31 cellular contexts compared by ENCODE assay signal in genomic region chr18:48792141-48792540, GRCh38.
DNase-seq lines count a peak whose midpoint lies in the region; ATAC-seq and TF ChIP-seq lines count a peak whose summit lies in the region.
"Had no signal": no experiment of that assay in that cellular context is flagged by ENCODE, and none has a peak within 500 bp of the region (broad histone marks: within the 10 kb centered on the region; RNA-seq: fewer than 3 reads in every experiment).

No MANE protein-coding gene starts in this region.

- no peak overlapping the region for H2AK5ac ChIP-seq in mesendoderm (ENCODE audit: low read length)

- H3K36me3 ChIP-seq in Caco-2 (ENCODE audit: control insufficient read depth, insufficient read depth, low read length): no peaks in the 10 kb centered on the region
- H3K36me3 ChIP-seq in adrenal gland (replicated peaks in 1 of 2): no peaks in the 10 kb centered on the region
- no peaks in the 10 kb centered on the region for H3K36me3 ChIP-seq in right atrium auricular region
- no peaks in the 10 kb centered on the region for H3K36me3 ChIP-seq in spleen
- H3K36me3 ChIP-seq in mesendoderm (ENCODE audit: control insufficient read depth, insufficient read depth, low read length): no peaks in the 10 kb centered on the region
- peaks cover 0 to 23% of the 10 kb centered on the region in 2 donors for H3K36me3 ChIP-seq in gastroesophageal sphincter
- H3K36me3 ChIP-seq: BE2C, gastrocnemius medialis, right lobe of liver, thyroid gland had no signal

- H3K4ac ChIP-seq in mesendoderm (ENCODE audit: low read depth, low read length): no peak overlapping the region

- no peaks in the 10 kb centered on the region for H3K27me3 Mint-ChIP-seq in Caco-2 (ENCODE audit: insufficient read depth, unreplicated experiment)
- H3K27me3 Mint-ChIP-seq in stimulated activated naive CD8-positive, alpha-beta T cell treated with anti-CD3 and anti-CD28 coated beads, Interleukin-15, amount 100 ng/mL, for 72 hours: peaks cover 8% of the 10 kb centered on the region

- H3K4me2 ChIP-seq in mesendoderm (ENCODE audit: low read length): no peak overlapping the region
- H3K4me2 ChIP-seq: PC-9 had no signal

- H3K56ac ChIP-seq in mesendoderm (ENCODE audit: low read length): no peak overlapping the region

- no peak overlapping the region for H3K4me3 Mint-ChIP-seq in Caco-2 (ENCODE audit: unreplicated experiment)
- H3K4me3 Mint-ChIP-seq in stimulated activated naive CD8-positive, alpha-beta T cell treated with anti-CD3 and anti-CD28 coated beads, Interleukin-15, amount 100 ng/mL, for 72 hours: no peak overlapping the region

- no peak overlapping the region for H4K5ac ChIP-seq in mesendoderm (ENCODE audit: low read length)

- no peaks in the 10 kb centered on the region for H3K4me1 Mint-ChIP-seq in Caco-2 (ENCODE audit: low read depth, unreplicated experiment)
- peaks cover 12% of the 10 kb centered on the region for H3K4me1 Mint-ChIP-seq in stimulated activated naive CD8-positive, alpha-beta T cell treated with anti-CD3 and anti-CD28 coated beads, Interleukin-15, amount 100 ng/mL, for 72 hours

- H2BK15ac ChIP-seq in mesendoderm (replicated peaks; ENCODE audit: low read depth): no peak overlapping the region

- H3K9ac ChIP-seq in mesendoderm (ENCODE audit: low read length): no peak overlapping the region

- no peak overlapping the region for H3K23ac ChIP-seq in mesendoderm (ENCODE audit: low read length)

- POLR2A ChIA-PET in Caco-2 (lab: Charles Lee): no interaction called here

- no peak for TF ChIP-seq CTCF in Caco-2 (IDR thresholded peaks at IDR 0.05; ENCODE audit: insufficient read depth in 1 of 2, low read depth in 1 of 2, low read length in 1 of 2, severe bottlenecking in 1 of 2, unreplicated experiment in 1 of 2)
- TF ChIP-seq CTCF in adrenal gland (IDR thresholded peaks at IDR 0.05): no peak
- TF ChIP-seq CTCF in right atrium auricular region (IDR thresholded peaks at IDR 0.05): no peak
- no peak for TF ChIP-seq CTCF in spleen (IDR thresholded peaks at IDR 0.05 in 8 of 11, conservative IDR thresholded peaks at IDR 0.05 in 3 of 11)
- no peak for TF ChIP-seq CTCF in gastroesophageal sphincter (IDR thresholded peaks at IDR 0.05)

- H3K9me3 ChIP-seq in Caco-2 (no peaks in the 10 kb centered on the region), adrenal gland (replicated peaks in 1 of 3) (no peaks in the 10 kb centered on the region), right atrium auricular region (no peaks in the 10 kb centered on the region), spleen (no peaks in the 10 kb centered on the region), gastroesophageal sphincter (no peaks in the 10 kb centered on the region)
- H3K9me3 ChIP-seq: BE2C, gastrocnemius medialis, right lobe of liver, thyroid gland had no signal

- no peak overlapping the region for H3K18ac ChIP-seq in mesendoderm (ENCODE audit: low read length)

- no peak for TF ChIP-seq EP300 in gastroesophageal sphincter (IDR thresholded peaks at IDR 0.05)

- DNase-seq in Caco-2 (no peak), adrenal gland (peak in 4 of 7 donors; percentile 0 to 36 (median 5)), right atrium auricular region (ENCODE audit: low spot score) (peak; percentile 50), spleen (peak; percentile 41), inferior parietal cortex (ENCODE audit: extremely low spot score) (no peak), mesendoderm (no peak)
- no peak for DNase-seq in stimulated activated naive CD8-positive, alpha-beta T cell treated with anti-CD3 and anti-CD28 coated beads, Interleukin-15, amount 100 ng/mL, for 72 hours
- DNase-seq: ACHN; activated CD4-positive, alpha-beta T cell treated with anti-CD3 and anti-CD28 coated beads for 48 hours; activated T-cell treated with anti-CD3 and anti-CD28 coated beads, Interleukin-2, amount 50 U/mL, for 48 hours; anterior cingulate cortex; BE2C; caudate nucleus; DMS79; GDM1; H7; IMR-90; NCI-H1694 treated with DMSO at 0.1 percent for 48 hours; NCI-H526; NK-92 treated with Interleukin-12 subunit alpha and Interleukin-12 subunit beta, amount 100 ng/mL, for 24 hours; PC-9; stimulated activated CD4-positive, alpha-beta T cell treated with anti-CD3 and anti-CD28 coated beads, Interleukin-4, amount 100 ng/mL, for 4 hours; stimulated activated naive CD4-positive, alpha-beta T cell treated with Interleukin-2 at 50 U/mL for 16 hours; SW 1271; T1000; WERI-Rb-1 had no signal

- no peaks in the 10 kb centered on the region for H3K79me2 ChIP-seq in mesendoderm (ENCODE audit: control insufficient read depth, insufficient read depth, low read length)

- no peak overlapping the region for H3K4me3 ChIP-seq in Caco-2 (ENCODE audit: low read depth, low read length)
- no peak overlapping the region for H3K4me3 ChIP-seq in adrenal gland
- H3K4me3 ChIP-seq in right atrium auricular region: no peak overlapping the region
- no peak overlapping the region for H3K4me3 ChIP-seq in spleen
- H3K4me3 ChIP-seq in mesendoderm (ENCODE audit: low read length): no peak overlapping the region
- no peak overlapping the region for H3K4me3 ChIP-seq in gastroesophageal sphincter
- H3K4me3 ChIP-seq: dorsolateral prefrontal cortex, gastrocnemius medialis, PC-9, right lobe of liver, thyroid gland had no signal

- TF ChIP-seq POLR2A in adrenal gland (IDR thresholded peaks at IDR 0.05) (no peak), spleen (IDR thresholded peaks at IDR 0.05) (no peak), gastroesophageal sphincter (IDR thresholded peaks at IDR 0.05) (no peak)

- no peak for ATAC-seq in stimulated activated naive CD8-positive, alpha-beta T cell treated with anti-CD3 and anti-CD28 coated beads, Interleukin-15, amount 100 ng/mL, for 72 hours
- ATAC-seq in gastroesophageal sphincter: no peak
- ATAC-seq: gastrocnemius medialis, right lobe of liver had no signal

- H3K9me3 Mint-ChIP-seq in Caco-2 (ENCODE audit: unreplicated experiment): peaks cover 6% of the 10 kb centered on the region
- H3K9me3 Mint-ChIP-seq in stimulated activated naive CD8-positive, alpha-beta T cell treated with anti-CD3 and anti-CD28 coated beads, Interleukin-15, amount 100 ng/mL, for 72 hours: peaks cover 0 to 10% of the 10 kb centered on the region in 2 donors

- intact Hi-C loops in Caco-2 (cut with micrococcal nuclease; ENCODE audit: unreplicated experiment): no loop called here
- intact Hi-C loops in adrenal gland (cut with DNase I): no loop called here
- intact Hi-C loops in spleen (cut with DNase I; ENCODE audit: low total_unique reads): no loop called here

- no peaks in the 10 kb centered on the region for H3K27me3 ChIP-seq in Caco-2 (replicated peaks; ENCODE audit: control insufficient read depth, insufficient read depth, low read length)
- no peaks in the 10 kb centered on the region for H3K27me3 ChIP-seq in adrenal gland
- H3K27me3 ChIP-seq in right atrium auricular region: no peaks in the 10 kb centered on the region
- H3K27me3 ChIP-seq in spleen (replicated peaks in 1 of 7): no peaks in the 10 kb centered on the region
- H3K27me3 ChIP-seq in mesendoderm (ENCODE audit: insufficient read depth, low read length, poor library complexity): no peaks in the 10 kb centered on the region
- H3K27me3 ChIP-seq in gastroesophageal sphincter: no peaks in the 10 kb centered on the region
- H3K27me3 ChIP-seq: BE2C, dorsolateral prefrontal cortex, gastrocnemius medialis, right lobe of liver, thyroid gland had no signal

- H3K27ac Mint-ChIP-seq in Caco-2 (ENCODE audit: unreplicated experiment): peak overlapping the region; percentile 30
- no peak overlapping the region for H3K27ac Mint-ChIP-seq in stimulated activated naive CD8-positive, alpha-beta T cell treated with anti-CD3 and anti-CD28 coated beads, Interleukin-15, amount 100 ng/mL, for 72 hours

- H3K27ac ChIP-seq in adrenal gland (no peak overlapping the region), right atrium auricular region (peak overlapping the region; percentile 59 to 84), spleen (no peak overlapping the region), mesendoderm (ENCODE audit: low read depth, low read length) (no peak overlapping the region), gastroesophageal sphincter (no peak overlapping the region)
- H3K27ac ChIP-seq: PC-9, WERI-Rb-1 had no signal

- H3K36me3 Mint-ChIP-seq in Caco-2 (ENCODE audit: insufficient read depth, unreplicated experiment): peaks cover 8% of the 10 kb centered on the region

- H3K4me1 ChIP-seq in Caco-2: no peaks in the 10 kb centered on the region
- H3K4me1 ChIP-seq in adrenal gland (replicated peaks in 1 of 2): peaks cover 0 to 20% of the 10 kb centered on the region in 2 donors
- peaks cover 0 to 66% of the 10 kb centered on the region in 2 donors for H3K4me1 ChIP-seq in right atrium auricular region
- peaks cover 4 to 43% (median 18%) of the 10 kb centered on the region in 6 donors for H3K4me1 ChIP-seq in spleen
- H3K4me1 ChIP-seq in mesendoderm (ENCODE audit: control insufficient read depth, low read depth, low read length): no peaks in the 10 kb centered on the region
- H3K4me1 ChIP-seq in gastroesophageal sphincter: peaks cover 0 to 35% (median 0%) of the 10 kb centered on the region in 3 donors

- H2BK120ac ChIP-seq in mesendoderm (ENCODE audit: low read depth, low read length): no peak overlapping the region

- BruUV-seq in Caco-2 (replicated peaks; lab: Mats Ljungman, UMichigan): no TSS peak

- H3K79me1 ChIP-seq in mesendoderm (ENCODE audit: low read length): no peaks in the 10 kb centered on the region

- CTCF ChIA-PET in Caco-2 (lab: Charles Lee): no interaction called here

- 95 to 99% (median 99%) methylated on average over 4 of the region's 4 CpGs for WGBS in adrenal gland, 4 donors
- WGBS in spleen, 5 donors: 97 to 100% (median 97%) methylated on average over 4 of the region's 4 CpGs
- no CpG with 5 or more reads among the region's 4 CpGs for WGBS in mesendoderm (ENCODE audit: extremely low coverage, insufficient coverage, low lambda C conversion rate)
- WGBS in gastroesophageal sphincter (ENCODE audit: low coverage in 1 of 2), 2 donors: 84 to 95% methylated on average over 3 to 4 of the region's 4 CpGs

- no peak overlapping the region for H2BK5ac ChIP-seq in mesendoderm (ENCODE audit: low read length)

- no peak overlapping the region for H4K8ac ChIP-seq in mesendoderm (ENCODE audit: low read depth, low read length)

Comparison
In these comparisons a context has a peak if more than half of its experiments do, and no peak if none do; other contexts are left out.
1. DNase-seq: peak in adrenal gland (4 of 7), right atrium auricular region (single experiment) and spleen (single experiment); none in Caco-2 (0 of 2), inferior parietal cortex (single experiment), stimulated activated naive CD8-positive, alpha-beta T cell treated with anti-CD3 and anti-CD28 coated beads, Interleukin-15, amount 100 ng/mL, for 72 hours (0 of 2) and mesendoderm (single experiment).
2. H3K27ac ChIP-seq: peak in right atrium auricular region (2 of 2); none in adrenal gland (0 of 5), spleen (0 of 8), mesendoderm (single experiment) and gastroesophageal sphincter (0 of 4).